Comparison of ENCODE assay signal across 22 cellular contexts in the genomic region with DNA sequence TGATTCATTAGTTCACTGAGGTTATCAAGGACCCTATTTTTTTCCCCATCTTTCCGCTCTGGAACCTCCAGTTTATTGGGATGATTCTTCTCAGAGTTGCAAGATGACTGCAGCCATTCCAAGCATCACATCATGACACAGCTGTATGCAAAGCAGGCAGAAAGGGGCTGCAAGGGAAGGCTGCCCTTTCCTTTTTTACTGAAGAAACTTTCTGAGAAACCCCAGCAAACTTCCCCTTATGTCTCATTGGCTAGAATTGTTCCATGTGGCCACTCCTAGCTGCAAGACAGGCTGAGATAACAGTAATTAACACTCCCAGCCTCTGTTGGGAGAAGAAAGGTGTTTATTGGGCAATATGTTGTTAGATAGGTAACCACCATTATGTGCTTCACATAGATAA.
A peak's percentile ranks its signal among the peaks of the same experiment; 100 is the strongest.
DNase-seq lines count a peak whose midpoint lies in the region; ATAC-seq, FAIRE-seq and TF ChIP-seq lines count a peak whose summit lies in the region.
"Had no signal": no experiment of that assay in that cellular context is flagged by ENCODE, and none has a peak within 500 bp of the region (broad histone marks: within the 10 kb centered on the region; RNA-seq: fewer than 3 reads in every experiment).

No MANE protein-coding gene starts in this region.

- H3K36me3 ChIP-seq in K562 (ENCODE audit: control insufficient read depth, insufficient read depth, low read length) (no peaks in the 10 kb centered on the region), brain microvascular endothelial cell (replicated peaks) (no peaks in the 10 kb centered on the region)
- H3K36me3 ChIP-seq: ovary, right atrium auricular region, upper lobe of left lung had no signal

- H3K27ac ChIP-seq in K562 (ENCODE audit: extremely low read depth, low read depth, low read length) (no peak overlapping the region), brain microvascular endothelial cell (no peak overlapping the region)
- H3K27ac ChIP-seq: ovary, right atrium auricular region, upper lobe of left lung had no signal

- H4K20me1 ChIP-seq in K562 (replicated peaks; ENCODE audit: control insufficient read depth, insufficient read depth, low read length) = no peaks in the 10 kb centered on the region

- H3K4me1 ChIP-seq in K562 (replicated peaks in 1 of 2; ENCODE audit: control insufficient read depth in 2 of 2, insufficient read depth in 2 of 2, low read length in 2 of 2) = no peaks in the 10 kb centered on the region
- H3K4me1 ChIP-seq: right atrium auricular region, upper lobe of left lung had no signal

- H3K4me3 ChIP-seq in K562 = no peak overlapping the region
- no peak overlapping the region for H3K4me3 ChIP-seq in brain microvascular endothelial cell (ENCODE audit: low read depth, low read length)
- H3K4me3 ChIP-seq: ovary, right atrium auricular region, upper lobe of left lung had no signal

- DNase-seq in K562 (ENCODE audit: extremely low read depth in 1 of 4, low spot score in 3 of 4) = no peak
- no peak for DNase-seq in brain microvascular endothelial cell
- no peak for DNase-seq in NCI-H446 treated with DMSO at 0.1 percent for 48 hours (lab: John Stamatoyannopoulos, UW)
- DNase-seq: activated CD4-positive, alpha-beta T cell treated with anti-CD3 and anti-CD28 coated beads for 36 hours; activated CD8-positive, alpha-beta memory T cell treated with anti-CD3 and anti-CD28 coated beads, Interleukin-2, amount 10 ng/mL, durations not matched to agents 7 days and 5 days; activated naive CD8-positive, alpha-beta T cell treated with anti-CD3 and anti-CD28 coated beads, Interleukin-2, amount 50 U/mL, for 24 hours; CD4-positive, CD25-positive, alpha-beta regulatory T cell; effector memory CD8-positive, alpha-beta T cell; H7; naive thymus-derived CD8-positive, alpha-beta T cell; NCI-H1105 treated with DMSO at 0.1 percent for 48 hours; NCI-H2081 treated with DMSO at 0.1 percent for 48 hours; NCI-H510A treated with DMSO at 0.1 percent for 48 hours; ovary; upper lobe of left lung had no signal

- POLR2A ChIA-PET in K562 (lab: Yijun Ruan, JAX) = no interaction called here

- no peaks in the 10 kb centered on the region for H3K9me3 ChIP-seq in K562 (replicated peaks; ENCODE audit: control insufficient read depth, insufficient read depth, low read depth, low read length)
- H3K9me3 ChIP-seq: ovary, right atrium auricular region, upper lobe of left lung had no signal

- H3K4me2 ChIP-seq in K562 (ENCODE audit: insufficient read depth, low read length) = no peak overlapping the region

- no peaks in the 10 kb centered on the region for H3K9me1 ChIP-seq in K562 (ENCODE audit: control insufficient read depth, insufficient read depth, low read length)

- no TSS peak for BruUV-seq in K562 (replicated peaks; lab: Mats Ljungman, UMichigan)

- no peak for FAIRE-seq in K562 (lab: Jason Lieb, UNC)

- 0% methylated on average over 1 of the region's 1 CpG for WGBS in K562 (ENCODE audit: insufficient coverage, low coverage, missing lambda C conversion rate)

- no peak overlapping the region for H2AFZ ChIP-seq in K562 (ENCODE audit: low read depth, low read length)

- intact Hi-C loops in K562 (cut with micrococcal nuclease) = no loop called here

- no peak overlapping the region for H3K9ac ChIP-seq in K562 (ENCODE audit: insufficient read depth in 1 of 2, low read depth in 2 of 2, low read length in 2 of 2)

- CTCF ChIA-PET in K562 (lab: Yijun Ruan, JAX; ENCODE audit: low intra/inter-chr PET ratio) = no interaction called here

- in situ Hi-C loops in K562 (cut with MboI) = no loop called here
- in situ Hi-C loops in brain microvascular endothelial cell (cut with HindIII; ENCODE audit: low pct_ligation_motif_present, low sequenced_read_pairs) = no loop called here

- no peaks in the 10 kb centered on the region for H3K79me2 ChIP-seq in K562 (ENCODE audit: control insufficient read depth, insufficient read depth, low read length)

- H3K27me3 ChIP-seq in K562 (ENCODE audit: control insufficient read depth in 2 of 2, insufficient read depth in 2 of 2, low read length in 2 of 2) (no peaks in the 10 kb centered on the region), brain microvascular endothelial cell (replicated peaks) (no peaks in the 10 kb centered on the region)
- H3K27me3 ChIP-seq: ovary, right atrium auricular region, upper lobe of left lung had no signal

- TF ChIP-seq POLR2A in K562 (conservative IDR thresholded peaks at IDR 0.05) (no peak), GM18505 (IDR thresholded peaks at IDR 0.05; ENCODE audit: borderline replicate concordance, extremely low read depth, insufficient read depth, insufficient read length) (no peak)

- no peak for TF ChIP-seq EP300 in K562 (IDR thresholded peaks at IDR 0.05; ENCODE audit: low read length)

- TF ChIP-seq RAD21 in K562 (CRISPR knock-in tag; conservative IDR thresholded peaks at IDR 0.05 in 1 of 2, IDR thresholded peaks at IDR 0.05 in 1 of 2) = no peak

- TF ChIP-seq CTCF in K562 (IDR thresholded peaks at IDR 0.05 in 2 of 3, conservative IDR thresholded peaks at IDR 0.05 in 1 of 3; ENCODE audit: insufficient read depth in 2 of 3, low read depth in 1 of 3, low read length in 3 of 3) = no peak
- TF ChIP-seq CTCF in brain microvascular endothelial cell (IDR thresholded peaks at IDR 0.05; ENCODE audit: low read depth, low read length, missing control alignments) = no peak

- ATAC-seq in GM18870 (IDR thresholded peaks at IDR 0.05; ENCODE audit: unreplicated experiment) (peak; percentile 73), GM21723 (IDR thresholded peaks at IDR 0.05; ENCODE audit: unreplicated experiment) (peak; percentile 57), HG03060 (IDR thresholded peaks at IDR 0.05; ENCODE audit: low read depth, unreplicated experiment) (peak; percentile 57), K562 (no peak), HG03135 (IDR thresholded peaks at IDR 0.05; ENCODE audit: unreplicated experiment) (no peak), GM18505 (IDR thresholded peaks at IDR 0.05; ENCODE audit: unreplicated experiment) (no peak)
- ATAC-seq: activated CD4-positive, alpha-beta T cell treated with anti-CD3 and anti-CD28 coated beads for 36 hours; activated CD8-positive, alpha-beta memory T cell treated with anti-CD3 and anti-CD28 coated beads, Interleukin-2, amount 10 ng/mL, durations not matched to agents 7 days and 5 days; activated naive CD8-positive, alpha-beta T cell treated with anti-CD3 and anti-CD28 coated beads, Interleukin-2, amount 50 U/mL, for 24 hours; activated T-helper 17 cell treated with anti-CD3 and anti-CD28 coated beads, Interleukin-2, amount 50 U/mL, for 72 hours; effector memory CD8-positive, alpha-beta T cell; naive thymus-derived CD8-positive, alpha-beta T cell had no signal

TF ChIP-seq in K562, 482 proteins besides CTCF, POLR2A, EP300 and RAD21:
- no peak for TF ChIP-seq HIVEP1 (CRISPR knock-in tag; IDR thresholded peaks at IDR 0.05)
- TF ChIP-seq TSC22D4 (tag; IDR thresholded peaks at IDR 0.05) = no peak
- TF ChIP-seq KDM5B (IDR thresholded peaks at IDR 0.05; ENCODE audit: insufficient replicate concordance, low read depth, low read length) = no peak
- peak; percentile 18 for TF ChIP-seq NFYB (IDR thresholded peaks at IDR 0.05; ENCODE audit: extremely low read depth, insufficient read length)

Comparison
In these comparisons a context has a peak if more than half of its experiments do, and no peak if none do; other contexts are left out.
1. ATAC-seq: peak in GM18870 (single experiment), GM21723 (single experiment) and HG03060 (single experiment); none in K562 (single experiment), HG03135 (single experiment) and GM18505 (single experiment).